Comparison of ENCODE assay signal across 24 cellular contexts in the genomic region with DNA sequence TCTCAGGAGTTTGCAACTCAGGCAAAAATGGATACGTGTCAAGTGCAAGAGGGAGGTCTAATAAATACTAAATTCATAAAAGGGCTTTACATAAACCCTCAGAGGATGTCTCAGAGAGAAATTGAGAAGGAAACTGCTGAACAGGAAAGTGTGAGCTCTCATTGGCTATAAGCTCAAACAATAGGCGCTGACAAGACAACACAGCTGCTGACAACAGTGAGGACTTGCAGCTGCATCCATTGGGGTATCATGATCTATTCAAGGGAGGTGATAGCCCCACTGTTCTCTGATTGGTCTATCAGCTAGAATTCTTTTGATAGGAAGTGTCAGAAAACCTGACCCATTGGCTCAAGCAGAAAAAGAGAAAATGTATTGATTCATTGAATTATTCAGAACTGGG.
"Had no signal": no experiment of that assay in that cellular context is flagged by ENCODE, and none has a peak within 500 bp of the region (broad histone marks: within the 10 kb centered on the region; RNA-seq: fewer than 3 reads in every experiment).

No MANE protein-coding gene starts in this region.

- H3K36me3 Mint-ChIP-seq: activated naive CD8-positive, alpha-beta T cell treated with anti-CD3 and anti-CD28 coated beads for 36 hours; mesothelial cell of epicardium; natural killer cell; WTC11 had no signal

- DNase-seq: activated CD4-positive, alpha-beta T cell treated with anti-CD3 and anti-CD28 coated beads, Interleukin-2, amount 50 U/mL, for 4 hours; activated CD8-positive, alpha-beta memory T cell treated with anti-CD3 and anti-CD28 coated beads, Interleukin-2, amount 50 U/mL, for 48 hours; activated naive CD4-positive, alpha-beta T cell treated with Interleukin-2 at 50 U/mL for 16 hours; activated naive CD8-positive, alpha-beta T cell treated with anti-CD3 and anti-CD28 coated beads for 36 hours; activated T-cell treated with anti-CD3 and anti-CD28 coated beads, Interleukin-2, amount 50 U/mL, for 48 hours; cerebellar nuclear complex; cortex of kidney; foreskin fibroblast; left lung; natural killer cell; ovary; psoas muscle; right cardiac atrium; stimulated activated CD4-positive, alpha-beta T cell treated with anti-CD3 and anti-CD28 coated beads, Interleukin-4, amount 100 ng/mL, for 24 hours; T1000; testis; trophoblast cell; uterus had no signal

- H3K9me3 Mint-ChIP-seq: stimulated activated naive CD8-positive, alpha-beta T cell treated with anti-CD3 and anti-CD28 coated beads, Interleukin-15, Interleukin-2, amounts not matched to agents 100 ng/mL and 50 ng/mL, for 24 hours; T-helper 1 cell treated with Interleukin-12 subunit alpha and Interleukin-12 subunit beta and Interleukin-4 antibody, amounts not matched to agents 30 μg/mL and 1 μg/mL, for 36 hours had no signal

- ATAC-seq: left lung, natural killer cell, psoas muscle, right cardiac atrium, WTC11 had no signal

- H3K4me3 ChIP-seq: breast epithelium, left lung, lung, ovary, psoas muscle, testis, uterus had no signal

- H3K27ac Mint-ChIP-seq: activated naive CD8-positive, alpha-beta T cell treated with anti-CD3 and anti-CD28 coated beads for 36 hours; mesothelial cell of epicardium; natural killer cell; stimulated activated naive CD8-positive, alpha-beta T cell treated with anti-CD3 and anti-CD28 coated beads, Interleukin-15, Interleukin-2, amounts not matched to agents 100 ng/mL and 50 ng/mL, for 24 hours; T-helper 1 cell treated with Interleukin-12 subunit alpha and Interleukin-12 subunit beta and Interleukin-4 antibody, amounts not matched to agents 30 μg/mL and 1 μg/mL, for 36 hours; WTC11 had no signal

- H3K36me3 ChIP-seq: breast epithelium, left lung, ovary, uterus had no signal

- H3K27ac ChIP-seq: breast epithelium, left lung, ovary, psoas muscle, testis, uterus had no signal

- H3K4me1 Mint-ChIP-seq: activated naive CD8-positive, alpha-beta T cell treated with anti-CD3 and anti-CD28 coated beads for 36 hours; mesothelial cell of epicardium; natural killer cell had no signal

- H3K27me3 Mint-ChIP-seq: activated naive CD8-positive, alpha-beta T cell treated with anti-CD3 and anti-CD28 coated beads for 36 hours; stimulated activated naive CD8-positive, alpha-beta T cell treated with anti-CD3 and anti-CD28 coated beads, Interleukin-15, Interleukin-2, amounts not matched to agents 100 ng/mL and 50 ng/mL, for 24 hours had no signal

- H3K4me3 Mint-ChIP-seq: activated naive CD8-positive, alpha-beta T cell treated with anti-CD3 and anti-CD28 coated beads for 36 hours; mesothelial cell of epicardium; natural killer cell; stimulated activated naive CD8-positive, alpha-beta T cell treated with anti-CD3 and anti-CD28 coated beads, Interleukin-15, Interleukin-2, amounts not matched to agents 100 ng/mL and 50 ng/mL, for 24 hours; T-helper 1 cell treated with Interleukin-12 subunit alpha and Interleukin-12 subunit beta and Interleukin-4 antibody, amounts not matched to agents 30 μg/mL and 1 μg/mL, for 36 hours; WTC11 had no signal

- H3K27me3 ChIP-seq: breast epithelium, left lung, ovary, testis, uterus had no signal

- H3K4me1 ChIP-seq: breast epithelium, left lung, psoas muscle, testis, uterus had no signal
